In genomic region chr2:233013027-233013461, GRCh38 we compare ENCODE assay signal across 1 cellular context.
TF ChIP-seq lines count a peak whose summit lies in the region.

Gene NGEF, minus strand, starts transcription at chr2:233013256. Its CDS starts 38,366 bp downstream, at chr2:232974890.

TF ChIP-seq in HepG2, 621 proteins besides CTCF, POLR2A, EP300 and RAD21 (continued from another document):
- TF ChIP-seq MYPOP (CRISPR knock-in tag; IDR thresholded peaks at IDR 0.05) (no peak; the same call in none of the 2 replicates), CREBL2 (CRISPR knock-in tag; IDR thresholded peaks at IDR 0.05; ENCODE audit: borderline replicate concordance) (no peak; the same call in 1 of the 2 replicates), KLF15 (CRISPR knock-in tag; IDR thresholded peaks at IDR 0.05; ENCODE audit: borderline replicate concordance) (no peak), ZNF552 (CRISPR knock-in tag; IDR thresholded peaks at IDR 0.05; ENCODE audit: borderline replicate concordance) (0 out of 2 replicates have a peak, but pooled peaks have one; percentile 50), ARID4A (CRISPR knock-in tag; IDR thresholded peaks at IDR 0.05; ENCODE audit: borderline replicate concordance) (peak; percentile 79), THYN1 (CRISPR knock-in tag; IDR thresholded peaks at IDR 0.05; ENCODE audit: borderline replicate concordance, low read depth) (no peak), SKI (IDR thresholded peaks at IDR 0.05; ENCODE audit: partially characterized antibody) (peak; percentile 66), ETV6 (CRISPR knock-in tag; conservative IDR thresholded peaks at IDR 0.05) (peak; percentile 90; the same call in 1 of the 2 replicates), GRHL1 (CRISPR knock-in tag; conservative IDR thresholded peaks at IDR 0.05) (no peak), KDM4B (CRISPR knock-in tag; IDR thresholded peaks at IDR 0.05) (no peak; the same call in 1 of the 2 replicates), ZNF678 (CRISPR knock-in tag; IDR thresholded peaks at IDR 0.05) (no peak; the same call in 1 of the 2 replicates), KLF12 (CRISPR knock-in tag; IDR thresholded peaks at IDR 0.05; ENCODE audit: borderline replicate concordance) (no peak; the same call in 1 of the 2 replicates), ZNF121 (CRISPR knock-in tag; IDR thresholded peaks at IDR 0.05) (peak; percentile 44; the same call in 1 of the 2 replicates), NKX3-1 (CRISPR knock-in tag; IDR thresholded peaks at IDR 0.05) (no peak), ZBTB40 (IDR thresholded peaks at IDR 0.05) (no peak), ZBTB40 (CRISPR knock-in tag; IDR thresholded peaks at IDR 0.05) (0 out of 2 replicates have a peak, but pooled peaks have one; percentile 17), DNMT3B (CRISPR knock-in tag; conservative IDR thresholded peaks at IDR 0.05) (no peak), ZBTB46 (CRISPR knock-in tag; IDR thresholded peaks at IDR 0.05; ENCODE audit: borderline replicate concordance) (no peak), MEIS1 (CRISPR knock-in tag; IDR thresholded peaks at IDR 0.05; ENCODE audit: borderline replicate concordance) (peak; percentile 70; the same call in 1 of the 2 replicates), ZNF503 (CRISPR knock-in tag; IDR thresholded peaks at IDR 0.05) (peak; percentile 66; the same call in 1 of the 2 replicates), GTF3A (CRISPR knock-in tag; conservative IDR thresholded peaks at IDR 0.05) (no peak), ZNF556 (CRISPR knock-in tag; IDR thresholded peaks at IDR 0.05; ENCODE audit: borderline replicate concordance) (peak; percentile 91; the same call in 1 of the 2 replicates), ZBTB37 (CRISPR knock-in tag; IDR thresholded peaks at IDR 0.05) (peak; percentile 93), ZNF709 (CRISPR knock-in tag; IDR thresholded peaks at IDR 0.05) (no peak), ZNF230 (CRISPR knock-in tag; IDR thresholded peaks at IDR 0.05) (no peak), U2AF2 (IDR thresholded peaks at IDR 0.05; ENCODE audit: low read depth, low read length) (no peak), ZSCAN31 (CRISPR knock-in tag; IDR thresholded peaks at IDR 0.05; ENCODE audit: low read depth) (peak; percentile 67)
